Comparison of ENCODE assay signal across 8 cellular contexts in genomic region chr5:172772112-172772906, GRCh38. TPM values are rescaled to one million over a fixed set of nuclear protein-coding genes. Genes with fewer than 3 reads are reported as not detected.
A peak's percentile ranks its signal among the peaks of the same experiment; 100 is the strongest.
DNase-seq lines count a peak whose midpoint lies in the region; ATAC-seq, FAIRE-seq and TF ChIP-seq lines count a peak whose summit lies in the region.

No MANE protein-coding gene starts in this region.

- H3K9me3 ChIP-seq in colonic mucosa (no peaks in the 10 kb centered on the region), left lung (no peaks in the 10 kb centered on the region)

- peaks cover 12% of the 10 kb centered on the region for H3K36me3 ChIP-seq in colonic mucosa
- peaks cover 0 to 32% of the 10 kb centered on the region in 2 donors for H3K36me3 ChIP-seq in left lung

- FAIRE-seq in GM12891 (lab: Jason Lieb, UNC), result peak; percentile 45

- TF ChIP-seq CTCF in colonic mucosa (IDR thresholded peaks at IDR 0.05) (peak; percentile 80), left lung (IDR thresholded peaks at IDR 0.05) (peak; percentile 65 to 74)

- no peak for TF ChIP-seq POLR2A in GM12891 (IDR thresholded peaks at IDR 0.05; ENCODE audit: low read depth, low read length)

- intact Hi-C loops in colonic mucosa (cut with DNase I) (loop anchor here (5.0 kb wide), 2 partner anchors 75 to 130 kb away; no protein-coding TSS in a partner anchor), left lung (cut with DNase I) (loop anchor here in 1 of 2 donors (10.0 kb wide), 2 partner anchors 58 to 92 kb away; no protein-coding TSS in a partner anchor)

- H3K9ac ChIP-seq in colonic mucosa (ENCODE audit: low read depth in 2 of 2, low read length in 2 of 2), result peak overlapping the region; percentile 83 to 100

- H3K4me1 ChIP-seq in colonic mucosa (peaks cover 35% of the 10 kb centered on the region), left lung (peaks cover 50 to 83% of the 10 kb centered on the region in 2 donors)

- DNase-seq in GM12891 (ENCODE audit: insufficient read length, low spot score) (peak; percentile 68), NCI-H460 (ENCODE audit: extremely low read depth, low read depth) (peak; percentile 93), colonic mucosa (peak; percentile 92), left lung (peak; percentile 96 to 98), NCI-H2107 treated with DMSO at 0.1 percent for 48 hours (lab: John Stamatoyannopoulos, UW; ENCODE audit: unreplicated experiment) (no peak)
- DNase-seq in activated CD4-positive, alpha-beta T cell treated with anti-CD3 and anti-CD28 coated beads for 48 hours, result peak; percentile 82
- DNase-seq in stimulated activated CD4-positive, alpha-beta T cell treated with anti-CD3 and anti-CD28 coated beads, Interleukin-2, amount 100 ng/mL, for 4 hours (ENCODE audit: low read depth), result peak; percentile 59

- H3K27ac ChIP-seq in colonic mucosa (peak overlapping the region; percentile 100), left lung (peak overlapping the region; percentile 100)

- H3K4me3 ChIP-seq in colonic mucosa, result peak overlapping the region; percentile 80
- peak overlapping the region; percentile 27 to 93 for H3K4me3 ChIP-seq in left lung

- ATAC-seq in HG02973 (IDR thresholded peaks at IDR 0.05; ENCODE audit: unreplicated experiment) (peak; percentile 31), left lung (peak; percentile 45)

- no peaks in the 10 kb centered on the region for H3K27me3 ChIP-seq in colonic mucosa
- H3K27me3 ChIP-seq in left lung, result no peaks in the 10 kb centered on the region

TF ChIP-seq in GM12891, 5 proteins besides CTCF, POLR2A, EP300 and RAD21:
- TF ChIP-seq TAF1 (IDR thresholded peaks at IDR 0.05; ENCODE audit: low read depth, low read length) (0 out of 2 replicates have a peak, but pooled peaks have one; percentile 21), SPI1 (IDR thresholded peaks at IDR 0.05; ENCODE audit: low read depth, low read length) (no peak)

RNA-seq across cellular contexts. Expression of gene DUSP1, which starts 1.3 kb away (rescaled TPM):
- 5.2 TPM for polyA plus RNA-seq in GM12891 (2012; ENCODE audit: low read depth, missing spikeins)
- total RNA-seq in NCI-H460 (2014; rRNA removed; shearing (Covaris generic)), result 441 and 521 TPM in 2 replicates
- 109 and 130 TPM in 2 replicates for polyA plus RNA-seq in NCI-H460 (2014; cell fraction: nucleus; rRNA removed)
- total RNA-seq in colonic mucosa (100 to 1,000 TPM in 1 of 2 donors, 10 to 100 TPM in 1; 61.7 to 102 TPM), left lung (100 to 1,000 TPM; 203 to 239 TPM)
